ENCODE assay signal across 33 cellular contexts in the genomic region with DNA sequence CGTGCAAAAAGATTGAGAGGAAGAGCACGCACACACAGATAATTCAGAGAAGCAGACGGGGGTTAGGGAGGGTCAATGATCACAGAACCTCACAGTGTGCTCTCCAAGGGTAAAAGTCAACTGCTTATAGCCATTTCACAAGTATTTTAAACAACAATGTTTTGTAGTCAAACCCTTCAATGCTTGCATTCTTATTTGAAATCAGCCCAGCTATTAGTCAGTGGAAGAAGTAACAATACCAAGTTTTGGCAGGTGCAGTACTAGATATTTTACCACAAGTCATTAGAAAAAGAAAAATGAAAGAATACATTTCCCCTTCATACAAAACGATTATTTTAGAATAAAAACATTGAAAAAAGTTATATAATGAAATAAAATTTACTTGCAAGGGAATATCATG. TPM values are rescaled to one million over a fixed set of nuclear protein-coding genes. Genes with fewer than 3 reads are reported as not detected.
"Had no signal": no experiment of that assay in that cellular context is flagged by ENCODE, and none has a peak within 500 bp of the region (broad histone marks: within the 10 kb centered on the region; RNA-seq: fewer than 3 reads in every experiment).

No MANE protein-coding gene starts in this region.

- H3K4me3 ChIP-seq: ascending aorta, esophagus squamous epithelium, gastrocnemius medialis, heart left ventricle had no signal

- H3K4me1 Mint-ChIP-seq: activated CD4-positive, alpha-beta memory T cell treated with anti-CD3 and anti-CD28 coated beads, Interleukin-2, amount 10 ng/mL, durations not matched to agents 7 days and 5 days; activated CD4-positive, alpha-beta T cell treated with anti-CD3 and anti-CD28 coated beads, Interleukin-2, amount 10 ng/mL, durations not matched to agents 7 days and 5 days; activated naive CD4-positive, alpha-beta T cell treated with anti-CD3 and anti-CD28 coated beads, Interleukin-2, amount 10 ng/mL, durations not matched to agents 7 days and 5 days; activated naive CD8-positive, alpha-beta T cell treated with anti-CD3 and anti-CD28 coated beads, Interleukin-2, amount 10 ng/mL, durations not matched to agents 7 days and 5 days; central memory CD8-positive, alpha-beta T cell had no signal

- H3K27ac ChIP-seq: ascending aorta, brain microvascular endothelial cell, epithelial cell of prostate, esophagus squamous epithelium, foreskin keratinocyte, gastrocnemius medialis, heart left ventricle, VCaP had no signal

- H3K9me3 Mint-ChIP-seq: activated CD4-positive, alpha-beta memory T cell treated with anti-CD3 and anti-CD28 coated beads, Interleukin-2, amount 10 ng/mL, durations not matched to agents 7 days and 5 days; activated CD4-positive, alpha-beta T cell treated with anti-CD3 and anti-CD28 coated beads, Interleukin-2, amount 10 ng/mL, durations not matched to agents 7 days and 5 days; activated naive CD4-positive, alpha-beta T cell treated with anti-CD3 and anti-CD28 coated beads, Interleukin-2, amount 10 ng/mL, durations not matched to agents 7 days and 5 days; activated naive CD4-positive, alpha-beta T cell treated with anti-CD3 and anti-CD28 coated beads, Interleukin-2, amount 50 U/mL, for 72 hours; activated naive CD8-positive, alpha-beta T cell treated with anti-CD3 and anti-CD28 coated beads, Interleukin-2, amount 10 ng/mL, durations not matched to agents 7 days and 5 days; activated T-cell treated with anti-CD3 and anti-CD28 coated beads, Interleukin-2, amount 50 U/mL, for 24 hours; activated T-cell treated with anti-CD3 and anti-CD28 coated beads, Interleukin-2, amount 50 U/mL, for 72 hours; central memory CD8-positive, alpha-beta T cell had no signal

- H3K9me3 ChIP-seq: ascending aorta, esophagus squamous epithelium, gastrocnemius medialis, heart left ventricle had no signal

- H3K27me3 ChIP-seq: ascending aorta, brain microvascular endothelial cell, esophagus squamous epithelium, foreskin keratinocyte, gastrocnemius medialis, heart left ventricle had no signal

- H3K36me3 Mint-ChIP-seq: activated naive CD4-positive, alpha-beta T cell treated with anti-CD3 and anti-CD28 coated beads, Interleukin-2, amount 10 ng/mL, durations not matched to agents 7 days and 5 days; activated naive CD4-positive, alpha-beta T cell treated with anti-CD3 and anti-CD28 coated beads, Interleukin-2, amount 50 U/mL, for 72 hours; activated naive CD8-positive, alpha-beta T cell treated with anti-CD3 and anti-CD28 coated beads, Interleukin-2, amount 10 ng/mL, durations not matched to agents 7 days and 5 days had no signal

- ATAC-seq: activated naive CD4-positive, alpha-beta T cell treated with anti-CD3 and anti-CD28 coated beads, Interleukin-2, amount 50 U/mL, for 72 hours; activated T-cell treated with anti-CD3 and anti-CD28 coated beads, Interleukin-2, amount 50 U/mL, for 72 hours; foreskin keratinocyte; gastrocnemius medialis; heart left ventricle; WTC11 had no signal

- H3K4me3 Mint-ChIP-seq: activated CD4-positive, alpha-beta memory T cell treated with anti-CD3 and anti-CD28 coated beads, Interleukin-2, amount 10 ng/mL, durations not matched to agents 7 days and 5 days; activated CD4-positive, alpha-beta T cell treated with anti-CD3 and anti-CD28 coated beads, Interleukin-2, amount 10 ng/mL, durations not matched to agents 7 days and 5 days; activated naive CD4-positive, alpha-beta T cell treated with anti-CD3 and anti-CD28 coated beads, Interleukin-2, amount 10 ng/mL, durations not matched to agents 7 days and 5 days; activated naive CD8-positive, alpha-beta T cell treated with anti-CD3 and anti-CD28 coated beads, Interleukin-2, amount 10 ng/mL, durations not matched to agents 7 days and 5 days; activated T-cell treated with anti-CD3 and anti-CD28 coated beads, Interleukin-2, amount 50 U/mL, for 24 hours; activated T-cell treated with anti-CD3 and anti-CD28 coated beads, Interleukin-2, amount 50 U/mL, for 72 hours; central memory CD8-positive, alpha-beta T cell; WTC11 had no signal

- H3K36me3 ChIP-seq: ascending aorta, brain microvascular endothelial cell, esophagus squamous epithelium, gastrocnemius medialis, heart left ventricle had no signal

- H3K27ac Mint-ChIP-seq: activated CD4-positive, alpha-beta memory T cell treated with anti-CD3 and anti-CD28 coated beads, Interleukin-2, amount 10 ng/mL, durations not matched to agents 7 days and 5 days; activated CD4-positive, alpha-beta T cell treated with anti-CD3 and anti-CD28 coated beads, Interleukin-2, amount 10 ng/mL, durations not matched to agents 7 days and 5 days; activated naive CD4-positive, alpha-beta T cell treated with anti-CD3 and anti-CD28 coated beads, Interleukin-2, amount 10 ng/mL, durations not matched to agents 7 days and 5 days; activated naive CD4-positive, alpha-beta T cell treated with anti-CD3 and anti-CD28 coated beads, Interleukin-2, amount 50 U/mL, for 72 hours; activated naive CD8-positive, alpha-beta T cell treated with anti-CD3 and anti-CD28 coated beads, Interleukin-2, amount 10 ng/mL, durations not matched to agents 7 days and 5 days; activated T-cell treated with anti-CD3 and anti-CD28 coated beads, Interleukin-2, amount 50 U/mL, for 24 hours; activated T-cell treated with anti-CD3 and anti-CD28 coated beads, Interleukin-2, amount 50 U/mL, for 72 hours; WTC11 had no signal

- H3K4me1 ChIP-seq: ascending aorta, esophagus squamous epithelium, foreskin keratinocyte, gastrocnemius medialis, heart left ventricle had no signal

- DNase-seq: activated CD4-positive, alpha-beta memory T cell treated with anti-CD3 and anti-CD28 coated beads, Interleukin-2, amount 10 ng/mL, durations not matched to agents 7 days and 5 days; activated CD4-positive, alpha-beta T cell treated with anti-CD3 and anti-CD28 coated beads for 1 hour; activated CD4-positive, alpha-beta T cell treated with anti-CD3 and anti-CD28 coated beads for 4 hours; activated CD4-positive, alpha-beta T cell treated with anti-CD3 and anti-CD28 coated beads, Interleukin-2, amount 10 ng/mL, durations not matched to agents 7 days and 5 days; activated CD4-positive, alpha-beta T cell treated with anti-CD3 and anti-CD28 coated beads, Interleukin-2, amount 50 U/mL, for 4 hours; activated CD8-positive, alpha-beta memory T cell treated with anti-CD3 and anti-CD28 coated beads, Interleukin-2, amount 50 U/mL, for 48 hours; activated gamma-delta T cell; activated naive CD4-positive, alpha-beta T cell; activated naive CD4-positive, alpha-beta T cell treated with anti-CD3 and anti-CD28 coated beads, Interleukin-2, amount 10 ng/mL, durations not matched to agents 7 days and 5 days; activated naive CD8-positive, alpha-beta T cell treated with anti-CD3 and anti-CD28 coated beads, Interleukin-2, amount 10 ng/mL, durations not matched to agents 7 days and 5 days; activated T-cell treated with anti-CD3 and anti-CD28 coated beads for 4 hours; activated T-cell treated with anti-CD3 and anti-CD28 coated beads, Interleukin-2, amount 50 U/mL, for 24 hours; activated T-cell treated with anti-CD3 and anti-CD28 coated beads, Interleukin-2, amount 50 U/mL, for 72 hours; brain microvascular endothelial cell; effector CD8-positive, alpha-beta T cell; esophagus squamous epithelium; foreskin keratinocyte; gastrocnemius medialis; glutamatergic neuron; heart left ventricle; T-helper 2 cell had no signal

RNA-seq across cellular contexts. Expression of a gene that starts 2.6 kb away (rescaled TPM):
- total RNA-seq: activated CD4-positive, alpha-beta memory T cell treated with anti-CD3 and anti-CD28 coated beads, Interleukin-2, amount 10 ng/mL, durations not matched to agents 7 days and 5 days; activated CD4-positive, alpha-beta T cell treated with anti-CD3 and anti-CD28 coated beads, Interleukin-2, amount 10 ng/mL, durations not matched to agents 7 days and 5 days; activated naive CD4-positive, alpha-beta T cell treated with anti-CD3 and anti-CD28 coated beads, Interleukin-2, amount 50 U/mL, for 72 hours; activated naive CD8-positive, alpha-beta T cell treated with anti-CD3 and anti-CD28 coated beads, Interleukin-2, amount 10 ng/mL, durations not matched to agents 7 days and 5 days; activated T-cell treated with anti-CD3 and anti-CD28 coated beads, Interleukin-2, amount 50 U/mL, for 72 hours; ascending aorta; bronchial epithelial cell; cardiac septum; cerebellum; dermis microvascular lymphatic vessel endothelial cell; endothelial cell of umbilical vein; esophagus squamous epithelium; foreskin keratinocyte; gastrocnemius medialis; heart left ventricle; T-helper 1 cell treated with Interleukin-12 subunit alpha and Interleukin-12 subunit beta and Interleukin-4 antibody, amounts not matched to agents 30 ng/mL and 1 ng/mL, for 36 hours; WTC11 had no signal
